ENCODE assay signal across 8 cellular contexts in genomic region chr21:6374926-6375325, GRCh38.
DNase-seq lines count a peak whose midpoint lies in the region; ATAC-seq, FAIRE-seq and TF ChIP-seq lines count a peak whose summit lies in the region.
"Not testable (repeated sequence)": the region's sequence is repeated elsewhere in the genome, so short reads cannot be mapped to it uniquely, and the experiment has no call there.

No MANE protein-coding gene starts in this region.

- H3K9ac ChIP-seq in HepG2 (ENCODE audit: insufficient read depth, low read depth, low read length), result not testable (repeated sequence)

- WGBS in HepG2 (ENCODE audit: low lambda C conversion rate), result 17% methylated on average over 4 of the region's 4 CpGs

- H3K27ac Mint-ChIP-seq in chondrocyte (ENCODE audit: unreplicated experiment); type B pancreatic cell: not testable (repeated sequence)

- H2AFZ ChIP-seq in HepG2 (ENCODE audit: low read length), result not testable (repeated sequence)

- in situ Hi-C loops in G401 (cut with HindIII; ENCODE audit: low sequenced_read_pairs); HepG2 (cut with HindIII; ENCODE audit: extremely low pct_ligation_motif_present, low pct_unique_long_range_greater_than_20kb): not testable (repeated sequence)

- H3K27ac ChIP-seq in HepG2 (ENCODE audit: extremely low read length, insufficient read depth, low read length), result not testable (repeated sequence)

- H3K36me3 ChIP-seq in HepG2 (replicated peaks in 1 of 2; ENCODE audit: control insufficient read depth in 1 of 2, insufficient read depth in 2 of 2, low read length in 2 of 2), result not testable (repeated sequence)

- ATAC-seq in Right ventricle myocardium superior (ENCODE audit: poor library complexity); HepG2: not testable (repeated sequence)

- TF ChIP-seq POLR2A in HepG2 (IDR thresholded peaks at IDR 0.05; ENCODE audit: insufficient read depth in 1 of 2, low read depth in 2 of 2, low read length in 2 of 2), result not testable (repeated sequence)

- not testable (repeated sequence) for H4K20me1 ChIP-seq in HepG2 (ENCODE audit: insufficient read depth, low read length)

- CTCF ChIA-PET in HepG2 (lab: Yijun Ruan, JAX; ENCODE audit: low intra/inter-chr PET ratio, low total read pairs), result not testable (repeated sequence)

- H3K9me3 ChIP-seq in HepG2 (ENCODE audit: low read length), result not testable (repeated sequence)

- not testable (repeated sequence) for H3K9me3 Mint-ChIP-seq in chondrocyte (ENCODE audit: low read depth); type B pancreatic cell

- not testable (repeated sequence) for TF ChIP-seq CTCF in chondrocyte (IDR thresholded peaks at IDR 0.05); HepG2 (CRISPR knock-in tag; IDR thresholded peaks at IDR 0.05); type B pancreatic cell (conservative IDR thresholded peaks at IDR 0.05)

- FAIRE-seq in HepG2 (lab: Jason Lieb, UNC), result not testable (repeated sequence)

- H3K4me2 ChIP-seq in HepG2 (ENCODE audit: low read depth, low read length), result not testable (repeated sequence)

- POLR2A ChIA-PET in HepG2 (lab: Yijun Ruan, JAX), result not testable (repeated sequence)

- not testable (repeated sequence) for H3K36me3 Mint-ChIP-seq in chondrocyte (ENCODE audit: low read depth); type B pancreatic cell

- not testable (repeated sequence) for H3K4me1 ChIP-seq in HepG2 (ENCODE audit: insufficient read depth, low read length)

- H3K79me2 ChIP-seq in HepG2 (ENCODE audit: insufficient read depth, low read length), result not testable (repeated sequence)

- H3K27me3 Mint-ChIP-seq in chondrocyte (ENCODE audit: low read depth); type B pancreatic cell: not testable (repeated sequence)

- not testable (repeated sequence) for H3K4me1 Mint-ChIP-seq in chondrocyte (ENCODE audit: low read depth); type B pancreatic cell (ENCODE audit: unreplicated experiment)

- H3K4me3 Mint-ChIP-seq in chondrocyte (ENCODE audit: unreplicated experiment); type B pancreatic cell: not testable (repeated sequence)

- TF ChIP-seq EP300 in HepG2 (IDR thresholded peaks at IDR 0.05; ENCODE audit: low read depth in 2 of 2, low read length in 2 of 2); HepG2 (CRISPR knock-in tag; IDR thresholded peaks at IDR 0.05; ENCODE audit: borderline replicate concordance): not testable (repeated sequence)

- intact Hi-C loops in Right ventricle myocardium superior (cut with DNase I); HepG2 (cut with micrococcal nuclease; ENCODE audit: unreplicated experiment); posterior cingulate gyrus (cut with DNase I): not testable (repeated sequence)

- H3K27me3 ChIP-seq in HepG2 (ENCODE audit: control insufficient read depth in 1 of 2, insufficient read depth in 2 of 2, low read length in 2 of 2), result not testable (repeated sequence)

- peak; percentile 0 for DNase-seq in G401 (ENCODE audit: low spot score)
- DNase-seq in SK-N-DZ (ENCODE audit: low spot score), result peak; percentile 12
- peak; percentile 13 for DNase-seq in activated T-cell treated with anti-CD3 and anti-CD28 coated beads, Interleukin-2, amount 50 U/mL, for 1 hour
- peak; percentile 36 for DNase-seq in chondrocyte (ENCODE audit: low spot score)
- DNase-seq in Right ventricle myocardium superior, result peak; percentile 19
- peak; percentile 13 for DNase-seq in HepG2 (ENCODE audit: low spot score)
- peak in 6 of 10 donors; percentile 4 to 45 (median 16) for DNase-seq in posterior cingulate gyrus
- DNase-seq in type B pancreatic cell (ENCODE audit: extremely low spot score, unreplicated experiment), result peak; percentile 52

- H3K4me3 ChIP-seq in HepG2 (replicated peaks in 1 of 3; ENCODE audit: insufficient read depth in 1 of 3, low read depth in 2 of 3, low read length in 3 of 3), result not testable (repeated sequence)

- TF ChIP-seq RAD21 in HepG2 (CRISPR knock-in tag; IDR thresholded peaks at IDR 0.05), result not testable (repeated sequence)

- not testable (repeated sequence) for BruUV-seq in HepG2 (replicated peaks; lab: Mats Ljungman, UMichigan)

Comparison
In these comparisons a context has a peak if more than half of its experiments do, and no peak if none do; other contexts are left out.
1. DNase-seq: peak in every context shown above with its lines; median percentile 52 in type B pancreatic cell; 36 in chondrocyte; 19 in Right ventricle myocardium superior; 16 in posterior cingulate gyrus; 13 in activated T-cell treated with anti-CD3 and anti-CD28 coated beads, Interleukin-2, amount 50 U/mL, for 1 hour; 13 in HepG2; 12 in SK-N-DZ; 0 in G401.